1 cellular context compared by ENCODE assay signal in genomic region chr10:128438417-128439063, GRCh38.
TF ChIP-seq lines count a peak whose summit lies in the region.

No MANE protein-coding gene starts in this region.

TF ChIP-seq in endothelial cell of umbilical vein, 7 proteins besides CTCF, POLR2A, EP300 and RAD21:
- peak; percentile 31 for TF ChIP-seq MAX (IDR thresholded peaks at IDR 0.05; ENCODE audit: insufficient read depth, insufficient read length)
- no peak for TF ChIP-seq JUN (IDR thresholded peaks at IDR 0.05; ENCODE audit: borderline replicate concordance, insufficient read depth, insufficient read length, low read depth)
